Comparison of ENCODE assay signal across 1 cellular context in genomic region chr11:111912535-111912934, GRCh38.
TF ChIP-seq lines count a peak whose summit lies in the region.

TSS of gene HSPB2 (plus strand) at chr11:111912734. CDS start at chr11:111912830, 96 bp downstream.

TF ChIP-seq in HepG2, 621 proteins besides CTCF, POLR2A, EP300 and RAD21:
- TF ChIP-seq ZNF780A (CRISPR knock-in tag; IDR thresholded peaks at IDR 0.05) (no peak), PRDM15 (CRISPR knock-in tag; IDR thresholded peaks at IDR 0.05) (no peak), GFI1 (CRISPR knock-in tag; IDR thresholded peaks at IDR 0.05; ENCODE audit: borderline replicate concordance) (no peak), MTF1 (CRISPR knock-in tag; IDR thresholded peaks at IDR 0.05) (no peak), EZH2 (conservative IDR thresholded peaks at IDR 0.05; ENCODE audit: low read depth, low read length) (no peak), ZMAT5 (CRISPR knock-in tag; IDR thresholded peaks at IDR 0.05; ENCODE audit: borderline replicate concordance, low read depth) (no peak), RAD51 (IDR thresholded peaks at IDR 0.05; ENCODE audit: borderline replicate concordance) (no peak), TEF (CRISPR knock-in tag; IDR thresholded peaks at IDR 0.05) (no peak), ARID2 (CRISPR knock-in tag; IDR thresholded peaks at IDR 0.05; ENCODE audit: borderline replicate concordance) (no peak), FOXO1 (CRISPR knock-in tag; IDR thresholded peaks at IDR 0.05) (no peak), IRF1 (CRISPR knock-in tag; IDR thresholded peaks at IDR 0.05; ENCODE audit: low read depth) (no peak), LBX2 (CRISPR knock-in tag; IDR thresholded peaks at IDR 0.05; ENCODE audit: borderline replicate concordance) (no peak), SIN3B (IDR thresholded peaks at IDR 0.05; ENCODE audit: low read length) (no peak)
